Comparison of ENCODE assay signal across 1 cellular context in the genomic region with DNA sequence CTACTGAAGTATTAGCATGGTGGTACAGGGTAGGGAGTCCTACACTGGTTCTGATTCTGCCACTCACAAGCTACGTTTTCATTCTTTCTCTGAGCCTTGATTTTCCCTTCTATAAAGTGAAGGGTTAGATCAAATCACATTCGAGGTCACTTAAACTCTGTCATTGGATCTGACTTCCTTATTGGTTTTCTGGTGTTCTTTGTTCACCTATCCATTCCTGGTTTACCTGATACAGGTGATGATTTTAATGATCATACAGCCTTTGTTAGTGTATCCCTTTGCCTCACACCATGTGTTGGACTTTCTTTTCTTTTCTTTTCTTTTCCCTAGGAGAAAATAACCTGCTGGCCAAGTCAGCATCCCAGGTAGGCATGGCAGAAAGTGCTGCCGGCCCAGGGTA.
TF ChIP-seq lines count a peak whose summit lies in the region.

No MANE protein-coding gene starts in this region.

TF ChIP-seq in H1, 55 proteins besides CTCF, POLR2A, EP300 and RAD21:
- TF ChIP-seq POU5F1 (IDR thresholded peaks at IDR 0.05; ENCODE audit: low read depth, low read length) (no peak), KDM4A (IDR thresholded peaks at IDR 0.05; ENCODE audit: low read depth, low read length, severe bottlenecking) (no peak), BACH1 (IDR thresholded peaks at IDR 0.05; ENCODE audit: low read length) (no peak)
